In the genomic region with DNA sequence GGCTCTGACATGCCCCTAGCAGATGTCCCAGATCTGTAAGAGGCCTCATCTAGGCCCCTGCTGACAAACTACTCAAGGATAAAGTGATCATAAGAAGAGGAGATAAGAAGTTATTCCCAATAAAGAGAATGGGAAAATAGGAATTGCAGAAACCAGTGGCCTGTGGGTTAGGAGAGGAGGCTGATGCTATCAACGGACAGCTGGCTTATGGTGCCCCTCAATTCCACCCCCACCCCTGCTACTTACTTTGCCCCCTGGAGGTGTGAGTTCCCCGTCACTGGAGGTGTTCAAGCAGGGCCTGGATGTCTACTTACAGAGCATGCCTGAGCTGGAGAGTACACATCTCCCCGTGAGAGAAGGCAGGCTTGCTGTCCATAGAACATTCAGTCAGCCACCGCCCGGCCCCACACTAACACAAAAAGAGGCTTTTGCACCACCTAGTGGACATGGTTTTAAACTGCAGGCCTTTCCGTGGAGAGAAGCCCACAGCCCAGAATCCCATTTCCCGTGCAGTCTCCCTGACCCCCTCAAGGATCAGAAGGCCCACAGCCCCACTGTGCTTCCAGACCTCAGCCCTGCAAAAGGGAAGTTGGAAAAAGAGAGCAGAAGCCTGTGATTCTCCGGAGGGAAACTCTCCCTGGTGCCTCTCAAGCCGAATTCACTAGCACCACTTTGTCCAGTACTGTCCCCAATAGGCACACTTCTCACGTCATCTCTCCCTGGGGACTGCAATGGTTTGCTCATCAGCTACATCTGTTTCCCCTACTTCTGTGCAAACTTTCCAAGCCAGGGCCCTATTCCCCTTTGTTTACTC, we compare ENCODE assay signal across 1 cellular context.
A peak's percentile ranks its signal among the peaks of the same experiment; 100 is the strongest.
TF ChIP-seq lines count a peak whose summit lies in the region.

No MANE protein-coding gene starts in this region.

TF ChIP-seq in HepG2, 621 proteins besides CTCF, POLR2A, EP300 and RAD21 (continued from another document and continues in another):
- TF ChIP-seq, protein P1, sequence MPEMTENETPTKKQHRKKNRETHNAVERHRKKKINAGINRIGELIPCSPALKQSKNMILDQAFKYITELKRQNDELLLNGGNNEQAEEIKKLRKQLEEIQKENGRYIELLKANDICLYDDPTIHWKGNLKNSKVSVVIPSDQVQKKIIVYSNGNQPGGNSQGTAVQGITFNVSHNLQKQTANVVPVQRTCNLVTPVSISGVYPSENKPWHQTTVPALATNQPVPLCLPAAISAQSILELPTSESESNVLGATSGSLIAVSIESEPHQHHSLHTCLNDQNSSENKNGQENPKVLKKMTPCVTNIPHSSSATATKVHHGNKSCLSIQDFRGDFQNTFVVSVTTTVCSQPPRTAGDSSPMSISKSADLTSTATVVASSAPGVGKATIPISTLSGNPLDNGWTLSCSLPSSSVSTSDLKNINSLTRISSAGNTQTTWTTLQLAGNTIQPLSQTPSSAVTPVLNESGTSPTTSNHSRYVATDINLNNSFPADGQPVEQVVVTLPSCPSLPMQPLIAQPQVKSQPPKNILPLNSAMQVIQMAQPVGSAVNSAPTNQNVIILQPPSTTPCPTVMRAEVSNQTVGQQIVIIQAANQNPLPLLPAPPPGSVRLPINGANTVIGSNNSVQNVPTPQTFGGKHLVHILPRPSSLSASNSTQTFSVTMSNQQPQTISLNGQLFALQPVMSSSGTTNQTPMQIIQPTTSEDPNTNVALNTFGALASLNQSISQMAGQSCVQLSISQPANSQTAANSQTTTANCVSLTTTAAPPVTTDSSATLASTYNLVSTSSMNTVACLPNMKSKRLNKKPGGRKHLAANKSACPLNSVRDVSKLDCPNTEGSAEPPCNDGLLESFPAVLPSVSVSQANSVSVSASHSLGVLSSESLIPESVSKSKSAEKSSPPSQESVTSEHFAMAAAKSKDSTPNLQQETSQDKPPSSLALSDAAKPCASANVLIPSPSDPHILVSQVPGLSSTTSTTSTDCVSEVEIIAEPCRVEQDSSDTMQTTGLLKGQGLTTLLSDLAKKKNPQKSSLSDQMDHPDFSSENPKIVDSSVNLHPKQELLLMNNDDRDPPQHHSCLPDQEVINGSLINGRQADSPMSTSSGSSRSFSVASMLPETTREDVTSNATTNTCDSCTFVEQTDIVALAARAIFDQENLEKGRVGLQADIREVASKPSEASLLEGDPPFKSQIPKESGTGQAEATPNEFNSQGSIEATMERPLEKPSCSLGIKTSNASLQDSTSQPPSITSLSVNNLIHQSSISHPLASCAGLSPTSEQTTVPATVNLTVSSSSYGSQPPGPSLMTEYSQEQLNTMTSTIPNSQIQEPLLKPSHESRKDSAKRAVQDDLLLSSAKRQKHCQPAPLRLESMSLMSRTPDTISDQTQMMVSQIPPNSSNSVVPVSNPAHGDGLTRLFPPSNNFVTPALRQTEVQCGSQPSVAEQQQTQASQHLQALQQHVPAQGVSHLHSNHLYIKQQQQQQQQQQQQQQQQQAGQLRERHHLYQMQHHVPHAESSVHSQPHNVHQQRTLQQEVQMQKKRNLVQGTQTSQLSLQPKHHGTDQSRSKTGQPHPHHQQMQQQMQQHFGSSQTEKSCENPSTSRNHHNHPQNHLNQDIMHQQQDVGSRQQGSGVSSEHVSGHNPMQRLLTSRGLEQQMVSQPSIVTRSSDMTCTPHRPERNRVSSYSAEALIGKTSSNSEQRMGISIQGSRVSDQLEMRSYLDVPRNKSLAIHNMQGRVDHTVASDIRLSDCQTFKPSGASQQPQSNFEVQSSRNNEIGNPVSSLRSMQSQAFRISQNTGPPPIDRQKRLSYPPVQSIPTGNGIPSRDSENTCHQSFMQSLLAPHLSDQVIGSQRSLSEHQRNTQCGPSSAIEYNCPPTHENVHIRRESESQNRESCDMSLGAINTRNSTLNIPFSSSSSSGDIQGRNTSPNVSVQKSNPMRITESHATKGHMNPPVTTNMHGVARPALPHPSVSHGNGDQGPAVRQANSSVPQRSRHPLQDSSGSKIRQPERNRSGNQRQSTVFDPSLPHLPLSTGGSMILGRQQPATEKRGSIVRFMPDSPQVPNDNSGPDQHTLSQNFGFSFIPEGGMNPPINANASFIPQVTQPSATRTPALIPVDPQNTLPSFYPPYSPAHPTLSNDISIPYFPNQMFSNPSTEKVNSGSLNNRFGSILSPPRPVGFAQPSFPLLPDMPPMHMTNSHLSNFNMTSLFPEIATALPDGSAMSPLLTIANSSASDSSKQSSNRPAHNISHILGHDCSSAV (CRISPR knock-in tag; IDR thresholded peaks at IDR 0.05; ENCODE audit: borderline replicate concordance), result no peak
- no peak for TF ChIP-seq ZNF562 (CRISPR knock-in tag; IDR thresholded peaks at IDR 0.05; ENCODE audit: borderline replicate concordance)
- no peak for TF ChIP-seq THAP7 (CRISPR knock-in tag; IDR thresholded peaks at IDR 0.05)
- TF ChIP-seq ZNF773 (CRISPR knock-in tag; IDR thresholded peaks at IDR 0.05; ENCODE audit: borderline replicate concordance), result no peak
- no peak for TF ChIP-seq ZNF138 (CRISPR knock-in tag; IDR thresholded peaks at IDR 0.05; ENCODE audit: low read depth)
- TF ChIP-seq SMAD1 (CRISPR knock-in tag; IDR thresholded peaks at IDR 0.05; ENCODE audit: borderline replicate concordance, low read depth), result no peak
- no peak for TF ChIP-seq ATF7 (IDR thresholded peaks at IDR 0.05)
- TF ChIP-seq ATF7 (CRISPR knock-in tag; IDR thresholded peaks at IDR 0.05), result no peak
- TF ChIP-seq ZKSCAN8 (CRISPR knock-in tag; IDR thresholded peaks at IDR 0.05; ENCODE audit: borderline replicate concordance), result peak; percentile 51; the same call in 1 of the 2 replicates
- TF ChIP-seq HHEX (CRISPR knock-in tag; IDR thresholded peaks at IDR 0.05), result no peak
- TF ChIP-seq, protein P2, sequence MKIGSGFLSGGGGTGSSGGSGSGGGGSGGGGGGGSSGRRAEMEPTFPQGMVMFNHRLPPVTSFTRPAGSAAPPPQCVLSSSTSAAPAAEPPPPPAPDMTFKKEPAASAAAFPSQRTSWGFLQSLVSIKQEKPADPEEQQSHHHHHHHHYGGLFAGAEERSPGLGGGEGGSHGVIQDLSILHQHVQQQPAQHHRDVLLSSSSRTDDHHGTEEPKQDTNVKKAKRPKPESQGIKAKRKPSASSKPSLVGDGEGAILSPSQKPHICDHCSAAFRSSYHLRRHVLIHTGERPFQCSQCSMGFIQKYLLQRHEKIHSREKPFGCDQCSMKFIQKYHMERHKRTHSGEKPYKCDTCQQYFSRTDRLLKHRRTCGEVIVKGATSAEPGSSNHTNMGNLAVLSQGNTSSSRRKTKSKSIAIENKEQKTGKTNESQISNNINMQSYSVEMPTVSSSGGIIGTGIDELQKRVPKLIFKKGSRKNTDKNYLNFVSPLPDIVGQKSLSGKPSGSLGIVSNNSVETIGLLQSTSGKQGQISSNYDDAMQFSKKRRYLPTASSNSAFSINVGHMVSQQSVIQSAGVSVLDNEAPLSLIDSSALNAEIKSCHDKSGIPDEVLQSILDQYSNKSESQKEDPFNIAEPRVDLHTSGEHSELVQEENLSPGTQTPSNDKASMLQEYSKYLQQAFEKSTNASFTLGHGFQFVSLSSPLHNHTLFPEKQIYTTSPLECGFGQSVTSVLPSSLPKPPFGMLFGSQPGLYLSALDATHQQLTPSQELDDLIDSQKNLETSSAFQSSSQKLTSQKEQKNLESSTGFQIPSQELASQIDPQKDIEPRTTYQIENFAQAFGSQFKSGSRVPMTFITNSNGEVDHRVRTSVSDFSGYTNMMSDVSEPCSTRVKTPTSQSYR (CRISPR knock-in tag; IDR thresholded peaks at IDR 0.05; ENCODE audit: borderline replicate concordance), result no peak
- TF ChIP-seq, protein P3, sequence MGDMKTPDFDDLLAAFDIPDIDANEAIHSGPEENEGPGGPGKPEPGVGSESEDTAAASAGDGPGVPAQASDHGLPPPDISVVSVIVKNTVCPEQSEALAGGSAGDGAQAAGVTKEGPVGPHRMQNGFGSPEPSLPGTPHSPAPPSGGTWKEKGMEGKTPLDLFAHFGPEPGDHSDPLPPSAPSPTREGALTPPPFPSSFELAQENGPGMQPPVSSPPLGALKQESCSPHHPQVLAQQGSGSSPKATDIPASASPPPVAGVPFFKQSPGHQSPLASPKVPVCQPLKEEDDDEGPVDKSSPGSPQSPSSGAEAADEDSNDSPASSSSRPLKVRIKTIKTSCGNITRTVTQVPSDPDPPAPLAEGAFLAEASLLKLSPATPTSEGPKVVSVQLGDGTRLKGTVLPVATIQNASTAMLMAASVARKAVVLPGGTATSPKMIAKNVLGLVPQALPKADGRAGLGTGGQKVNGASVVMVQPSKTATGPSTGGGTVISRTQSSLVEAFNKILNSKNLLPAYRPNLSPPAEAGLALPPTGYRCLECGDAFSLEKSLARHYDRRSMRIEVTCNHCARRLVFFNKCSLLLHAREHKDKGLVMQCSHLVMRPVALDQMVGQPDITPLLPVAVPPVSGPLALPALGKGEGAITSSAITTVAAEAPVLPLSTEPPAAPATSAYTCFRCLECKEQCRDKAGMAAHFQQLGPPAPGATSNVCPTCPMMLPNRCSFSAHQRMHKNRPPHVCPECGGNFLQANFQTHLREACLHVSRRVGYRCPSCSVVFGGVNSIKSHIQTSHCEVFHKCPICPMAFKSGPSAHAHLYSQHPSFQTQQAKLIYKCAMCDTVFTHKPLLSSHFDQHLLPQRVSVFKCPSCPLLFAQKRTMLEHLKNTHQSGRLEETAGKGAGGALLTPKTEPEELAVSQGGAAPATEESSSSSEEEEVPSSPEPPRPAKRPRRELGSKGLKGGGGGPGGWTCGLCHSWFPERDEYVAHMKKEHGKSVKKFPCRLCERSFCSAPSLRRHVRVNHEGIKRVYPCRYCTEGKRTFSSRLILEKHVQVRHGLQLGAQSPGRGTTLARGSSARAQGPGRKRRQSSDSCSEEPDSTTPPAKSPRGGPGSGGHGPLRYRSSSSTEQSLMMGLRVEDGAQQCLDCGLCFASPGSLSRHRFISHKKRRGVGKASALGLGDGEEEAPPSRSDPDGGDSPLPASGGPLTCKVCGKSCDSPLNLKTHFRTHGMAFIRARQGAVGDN (CRISPR knock-in tag; IDR thresholded peaks at IDR 0.05), result no peak; the same call in 1 of the 2 replicates
- TF ChIP-seq MEIS1 (CRISPR knock-in tag; IDR thresholded peaks at IDR 0.05; ENCODE audit: borderline replicate concordance), result no peak
- TF ChIP-seq ZGPAT (CRISPR knock-in tag; IDR thresholded peaks at IDR 0.05), result 0 out of 2 replicates have a peak, but pooled peaks have one; percentile 53
- TF ChIP-seq BCLAF1 (IDR thresholded peaks at IDR 0.05), result no peak
- no peak for TF ChIP-seq DRAP1 (CRISPR knock-in tag; IDR thresholded peaks at IDR 0.05)
- TF ChIP-seq FIP1L1 (IDR thresholded peaks at IDR 0.05; ENCODE audit: borderline replicate concordance, insufficient read depth, low read depth, low read length), result no peak
- no peak for TF ChIP-seq TGIF2 (CRISPR knock-in tag; IDR thresholded peaks at IDR 0.05)
- no peak for TF ChIP-seq ZNF580 (CRISPR knock-in tag; IDR thresholded peaks at IDR 0.05; ENCODE audit: borderline replicate concordance, low read depth)
- TF ChIP-seq ZNF737 (CRISPR knock-in tag; IDR thresholded peaks at IDR 0.05; ENCODE audit: borderline replicate concordance), result no peak
- TF ChIP-seq RBM22 (optimal IDR thresholded peaks at IDR 0.05; ENCODE audit: low read length), result no peak
